ENCODE assay signal across 8 cellular contexts in the genomic region with DNA sequence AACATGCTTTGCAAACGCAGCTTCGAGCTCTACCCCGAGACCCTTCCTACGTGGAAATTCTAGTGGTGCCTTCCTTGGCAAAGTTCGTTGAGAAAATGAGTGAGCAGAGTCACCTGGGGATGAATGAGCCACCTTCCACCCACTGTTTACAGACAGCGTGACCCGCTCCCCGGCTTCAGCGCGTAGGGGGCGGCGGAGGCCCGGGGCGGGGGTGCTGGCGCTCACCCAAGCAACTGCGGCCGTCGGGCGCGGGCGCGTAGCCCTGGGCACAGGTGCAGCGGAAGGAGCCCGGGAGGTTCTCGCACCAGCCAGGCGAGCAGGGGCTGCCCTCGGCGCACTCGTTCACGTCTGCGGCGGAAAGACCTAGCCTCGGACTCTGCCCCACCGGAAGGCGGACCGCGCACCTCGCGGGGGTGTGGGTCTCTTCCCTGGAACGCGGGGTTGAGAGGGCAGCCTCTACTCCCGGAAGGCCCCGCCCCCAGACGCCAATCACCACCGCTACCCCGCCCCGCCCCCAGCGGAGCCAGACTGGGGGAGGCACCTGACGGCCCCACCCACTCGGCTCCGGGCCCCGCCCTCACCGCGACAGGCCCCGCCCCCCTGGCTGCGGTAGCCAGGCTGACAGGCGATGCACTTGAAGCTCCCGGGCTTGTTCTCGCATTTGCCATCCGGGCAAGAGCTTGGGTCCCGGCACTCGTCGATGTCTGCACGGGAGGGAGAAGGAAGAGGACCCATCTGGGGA. TPM values are rescaled to one million over a fixed set of nuclear protein-coding genes. Genes with fewer than 3 reads are reported as not detected.
DNase-seq lines count a peak whose midpoint lies in the region; ATAC-seq lines count a peak whose summit lies in the region.

No MANE protein-coding gene starts in this region.

- DNase-seq in NCI-H2196 (lab: John Stamatoyannopoulos, UW; ENCODE audit: unreplicated experiment) (peak; percentile 92), ecto neural progenitor cell (ENCODE audit: low spot score) (peak; percentile 95), naive B cell (peak; percentile 99), NCI-H446 treated with DMSO at 0.1 percent for 48 hours (lab: John Stamatoyannopoulos, UW) (no peak)
- DNase-seq in activated CD4-positive, alpha-beta T cell treated with anti-CD3 and anti-CD28 coated beads, Interleukin-2, amount 10 ng/mL, durations not matched to agents 24 days and 14 days: peak; percentile 100
- peak; percentile 95 for DNase-seq in stimulated activated naive CD4-positive, alpha-beta T cell treated with Interleukin-2 at 50 U/mL for 16 hours (lab: John Stamatoyannopoulos, UW)

- ATAC-seq in GM18861 (IDR thresholded peaks at IDR 0.05; ENCODE audit: unreplicated experiment) (peak; percentile 51), HG03025 (IDR thresholded peaks at IDR 0.05; ENCODE audit: low FRiP score, unreplicated experiment) (peak; percentile 56), naive B cell (ENCODE audit: low read depth in 2 of 2) (peak; percentile 87 to 92)

- intact Hi-C loops in activated CD4-positive, alpha-beta T cell treated with anti-CD3 and anti-CD28 coated beads, Interleukin-2, amount 10 ng/mL, durations not matched to agents 24 days and 14 days (cut with micrococcal nuclease): loop anchor here (1.0 kb wide), 2 partner anchors 11 to 24 kb away; a partner anchor contains a TSS

- H3K27me3 Mint-ChIP-seq in activated CD4-positive, alpha-beta T cell treated with anti-CD3 and anti-CD28 coated beads, Interleukin-2, amount 10 ng/mL, durations not matched to agents 24 days and 14 days: no peaks in the 10 kb centered on the region
- H3K27me3 Mint-ChIP-seq in naive B cell: no peaks in the 10 kb centered on the region

- H3K36me3 Mint-ChIP-seq in activated CD4-positive, alpha-beta T cell treated with anti-CD3 and anti-CD28 coated beads, Interleukin-2, amount 10 ng/mL, durations not matched to agents 24 days and 14 days (ENCODE audit: low read depth): peaks cover 49% of the 10 kb centered on the region
- no peaks in the 10 kb centered on the region for H3K36me3 Mint-ChIP-seq in naive B cell

- H3K27ac Mint-ChIP-seq in activated CD4-positive, alpha-beta T cell treated with anti-CD3 and anti-CD28 coated beads, Interleukin-2, amount 10 ng/mL, durations not matched to agents 24 days and 14 days: peak overlapping the region; percentile 83
- H3K27ac Mint-ChIP-seq in naive B cell: peak overlapping the region; percentile 97 to 99 (median 98)

- no peaks in the 10 kb centered on the region for H3K9me3 Mint-ChIP-seq in activated CD4-positive, alpha-beta T cell treated with anti-CD3 and anti-CD28 coated beads, Interleukin-2, amount 10 ng/mL, durations not matched to agents 24 days and 14 days
- H3K9me3 Mint-ChIP-seq in naive B cell: no peaks in the 10 kb centered on the region

- peak overlapping the region; percentile 79 for H3K4me3 Mint-ChIP-seq in activated CD4-positive, alpha-beta T cell treated with anti-CD3 and anti-CD28 coated beads, Interleukin-2, amount 10 ng/mL, durations not matched to agents 24 days and 14 days
- peak overlapping the region; percentile 57 to 93 (median 84) for H3K4me3 Mint-ChIP-seq in naive B cell

- H3K4me1 Mint-ChIP-seq in activated CD4-positive, alpha-beta T cell treated with anti-CD3 and anti-CD28 coated beads, Interleukin-2, amount 10 ng/mL, durations not matched to agents 24 days and 14 days: peaks cover 40% of the 10 kb centered on the region
- peaks cover 62 to 76% (median 69%) of the 10 kb centered on the region in 3 donors for H3K4me1 Mint-ChIP-seq in naive B cell

RNA-seq across cellular contexts. Expression of a gene that starts 11.8 kb away (rescaled TPM):
- 94.9 and 96.9 TPM in 2 replicates for total RNA-seq in activated CD4-positive, alpha-beta T cell treated with anti-CD3 and anti-CD28 coated beads, Interleukin-2, amount 10 ng/mL, durations not matched to agents 24 days and 14 days
- 10 to 100 TPM; 12.5 to 40.5 (median 23.0) TPM for polyA plus RNA-seq in naive B cell (ENCODE audit: low read depth in 6 of 6)

RNA-seq across cellular contexts. Expression of a gene that starts 21.5 kb away (rescaled TPM):
- 94.2 and 95.8 TPM in 2 replicates for total RNA-seq in activated CD4-positive, alpha-beta T cell treated with anti-CD3 and anti-CD28 coated beads, Interleukin-2, amount 10 ng/mL, durations not matched to agents 24 days and 14 days
- polyA plus RNA-seq in naive B cell (ENCODE audit: low read depth in 6 of 6): 10 to 100 TPM; 21.8 to 40.0 (median 27.2) TPM

RNA-seq across cellular contexts. Expression of a gene that starts 23.9 kb away (rescaled TPM):
- total RNA-seq in activated CD4-positive, alpha-beta T cell treated with anti-CD3 and anti-CD28 coated beads, Interleukin-2, amount 10 ng/mL, durations not matched to agents 24 days and 14 days: 83.3 and 83.4 TPM in 2 replicates
- 10 to 100 TPM; 56.9 to 74.5 (median 69.8) TPM for polyA plus RNA-seq in naive B cell (ENCODE audit: low read depth in 6 of 6)

RNA-seq across cellular contexts. Expression of a gene that starts 25.9 kb away (rescaled TPM):
- 39.1 and 42.4 TPM in 2 replicates for total RNA-seq in activated CD4-positive, alpha-beta T cell treated with anti-CD3 and anti-CD28 coated beads, Interleukin-2, amount 10 ng/mL, durations not matched to agents 24 days and 14 days
- polyA plus RNA-seq in naive B cell (ENCODE audit: low read depth in 6 of 6): 10 to 100 TPM; 44.3 to 82.6 (median 61.8) TPM

RNA-seq across cellular contexts. Expression of a gene that starts 29.5 kb away (rescaled TPM):
- total RNA-seq in activated CD4-positive, alpha-beta T cell treated with anti-CD3 and anti-CD28 coated beads, Interleukin-2, amount 10 ng/mL, durations not matched to agents 24 days and 14 days: 167 and 173 TPM in 2 replicates
- polyA plus RNA-seq in naive B cell (ENCODE audit: low read depth in 6 of 6): 10 to 100 TPM in 4 of 6 donors, 1 to 10 TPM in 2; 5.5 to 18.3 (median 11.6) TPM
